ENCODE assay signal across 9 cellular contexts in the genomic region with DNA sequence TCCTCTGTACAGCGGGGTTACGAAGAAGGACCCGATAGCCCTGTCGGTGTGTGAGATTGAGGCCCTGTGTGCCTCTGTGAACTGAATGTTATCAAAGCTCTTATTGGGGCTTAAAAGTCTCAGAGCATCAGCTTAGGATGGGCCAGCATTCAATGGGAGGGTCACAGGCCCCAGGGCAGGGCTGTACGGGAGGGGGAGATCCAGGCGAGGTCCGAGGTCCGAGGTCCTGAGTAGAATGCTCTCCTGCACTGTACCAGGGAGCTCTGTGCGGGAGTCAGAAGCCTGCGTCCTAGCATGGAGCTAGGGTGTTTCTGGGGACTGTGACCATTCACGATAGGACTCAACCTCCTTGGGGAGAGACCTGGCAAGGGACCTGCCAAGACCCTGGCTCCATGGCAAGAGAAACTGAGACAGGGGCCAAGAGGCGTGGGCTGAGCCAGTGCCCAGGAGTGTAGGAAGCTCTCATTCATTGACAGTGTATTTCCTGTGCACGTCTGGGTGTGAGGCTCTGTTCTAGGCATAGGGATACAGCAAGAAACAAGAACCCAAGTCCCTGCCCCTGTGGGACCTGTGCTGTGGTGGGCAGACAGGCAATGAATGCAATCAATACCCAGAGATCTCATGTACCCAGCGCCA. TPM values are rescaled to one million over a fixed set of nuclear protein-coding genes. Genes with fewer than 3 reads are reported as not detected.
"Had no signal": no experiment of that assay in that cellular context is flagged by ENCODE, and none has a peak within 500 bp of the region (broad histone marks: within the 10 kb centered on the region; RNA-seq: fewer than 3 reads in every experiment).

No MANE protein-coding gene starts in this region.

- H3K9me3 Mint-ChIP-seq: GM23338 had no signal

- FAIRE-seq: H1, H54, HTR-8/SVneo, K562 had no signal

- ATAC-seq: GM23338, K562 had no signal

- H3K27ac Mint-ChIP-seq: GM23338 had no signal

- DNase-seq: H9, HCEC 1CT, KG1 had no signal

- H3K4me3 Mint-ChIP-seq: GM23338, H9 had no signal

- H3K4me1 Mint-ChIP-seq: GM23338, H9 had no signal

- H3K4me3 ChIP-seq: GM23338, K562 had no signal

RNA-seq across cellular contexts. Expression of gene FAM181A, which starts 12.0 kb away (rescaled TPM):
- total RNA-seq: GM23338, H1, H9, HT-29, K562 had no signal
- polyA plus RNA-seq: GM23338, H1, K562 had no signal
